22 cellular contexts compared by ENCODE assay signal in genomic region chr18:52620926-52621439, GRCh38.
A peak's percentile ranks its signal among the peaks of the same experiment; 100 is the strongest.
DNase-seq lines count a peak whose midpoint lies in the region; ATAC-seq, FAIRE-seq and TF ChIP-seq lines count a peak whose summit lies in the region.
"Had no signal": no experiment of that assay in that cellular context is flagged by ENCODE, and none has a peak within 500 bp of the region (broad histone marks: within the 10 kb centered on the region; RNA-seq: fewer than 3 reads in every experiment).

No MANE protein-coding gene starts in this region.

- no peak for TF ChIP-seq POLR2A in HepG2 (IDR thresholded peaks at IDR 0.05; ENCODE audit: insufficient read depth in 1 of 2, low read depth in 2 of 2, low read length in 2 of 2)
- no peak for TF ChIP-seq POLR2A in right lobe of liver (IDR thresholded peaks at IDR 0.05)
- no peak for TF ChIP-seq POLR2A in body of pancreas (IDR thresholded peaks at IDR 0.05)

- TF ChIP-seq CTCF in HepG2 (CRISPR knock-in tag; IDR thresholded peaks at IDR 0.05) (no peak), right lobe of liver (IDR thresholded peaks at IDR 0.05) (no peak), body of pancreas (IDR thresholded peaks at IDR 0.05) (no peak), pancreas (IDR thresholded peaks at IDR 0.05) (no peak)

- H3K27me3 ChIP-seq in HepG2 (ENCODE audit: control insufficient read depth in 1 of 2, insufficient read depth in 2 of 2, low read length in 2 of 2): no peaks in the 10 kb centered on the region
- no peaks in the 10 kb centered on the region for H3K27me3 ChIP-seq in right lobe of liver
- no peaks in the 10 kb centered on the region for H3K27me3 ChIP-seq in body of pancreas
- no peaks in the 10 kb centered on the region for H3K27me3 ChIP-seq in pancreas
- H3K27me3 ChIP-seq: BLaER1 treated with 17β-estradiol and CSF1 and Interleukin-3, amounts not matched to agents 10 nM and 100 nM had no signal

- intact Hi-C loops in HepG2 (cut with micrococcal nuclease; ENCODE audit: unreplicated experiment): no loop called here
- intact Hi-C loops in right lobe of liver (cut with DNase I): no loop called here
- intact Hi-C loops in body of pancreas (cut with DNase I): no loop called here
- intact Hi-C loops in pancreas (cut with DNase I): no loop called here

- H3K9me3 ChIP-seq in HepG2 (ENCODE audit: low read length) (no peaks in the 10 kb centered on the region), right lobe of liver (no peaks in the 10 kb centered on the region), body of pancreas (no peaks in the 10 kb centered on the region), pancreas (no peaks in the 10 kb centered on the region)
- H3K9me3 ChIP-seq: A549; BLaER1 treated with 17β-estradiol and CSF1 and Interleukin-3, amounts not matched to agents 10 nM and 100 nM; Caco-2 had no signal

- H2AFZ ChIP-seq in HepG2 (ENCODE audit: low read length): no peak overlapping the region

- FAIRE-seq in HepG2 (lab: Jason Lieb, UNC) (no peak), pancreas (lab: Jason Lieb, UNC) (no peak)
- FAIRE-seq: A549, G401.6, GM12891, GM19239 had no signal

- 0% methylated on average over 3 of the region's 3 CpGs for WGBS in HepG2 (ENCODE audit: low lambda C conversion rate)
- WGBS in right lobe of liver (ENCODE audit: insufficient coverage, low coverage, low lambda C conversion rate, missing lambda C conversion rate): 28% methylated on average over 2 of the region's 3 CpGs
- 27 to 41% methylated on average over 3 of the region's 3 CpGs for WGBS in body of pancreas, 2 donors
- 37 to 43% methylated on average over 3 of the region's 3 CpGs for WGBS in pancreas, 2 donors

- TF ChIP-seq EP300 in HepG2 (IDR thresholded peaks at IDR 0.05; ENCODE audit: low read depth in 2 of 2, low read length in 2 of 2) (no peak), HepG2 (CRISPR knock-in tag; IDR thresholded peaks at IDR 0.05; ENCODE audit: borderline replicate concordance) (no peak)

- H3K36me3 ChIP-seq in HepG2 (replicated peaks in 1 of 2; ENCODE audit: control insufficient read depth in 1 of 2, insufficient read depth in 2 of 2, low read length in 2 of 2): no peaks in the 10 kb centered on the region
- no peaks in the 10 kb centered on the region for H3K36me3 ChIP-seq in right lobe of liver
- no peaks in the 10 kb centered on the region for H3K36me3 ChIP-seq in body of pancreas (replicated peaks in 1 of 2; ENCODE audit: insufficient read depth in 1 of 2, low read depth in 2 of 2)
- H3K36me3 ChIP-seq in pancreas: no peaks in the 10 kb centered on the region
- H3K36me3 ChIP-seq: BLaER1 treated with 17β-estradiol and CSF1 and Interleukin-3, amounts not matched to agents 10 nM and 100 nM had no signal

- POLR2A ChIA-PET in HepG2 (lab: Yijun Ruan, JAX): no interaction called here

- CTCF ChIA-PET in HepG2 (lab: Yijun Ruan, JAX; ENCODE audit: low intra/inter-chr PET ratio, low total read pairs): no interaction called here

- H3K4me1 ChIP-seq in HepG2 (ENCODE audit: insufficient read depth, low read length) (no peaks in the 10 kb centered on the region), right lobe of liver (no peaks in the 10 kb centered on the region), body of pancreas (no peaks in the 10 kb centered on the region), pancreas (no peaks in the 10 kb centered on the region)
- H3K4me1 ChIP-seq: A549; BLaER1 treated with 17β-estradiol and CSF1 and Interleukin-3, amounts not matched to agents 10 nM and 100 nM; Caco-2 had no signal

- H3K79me2 ChIP-seq in HepG2 (ENCODE audit: insufficient read depth, low read length): no peaks in the 10 kb centered on the region

- no peak for TF ChIP-seq RAD21 in HepG2 (CRISPR knock-in tag; IDR thresholded peaks at IDR 0.05)

- BruUV-seq in HepG2 (replicated peaks; lab: Mats Ljungman, UMichigan): no TSS peak

- H3K27ac ChIP-seq in HepG2 (ENCODE audit: extremely low read length, insufficient read depth, low read length) (no peak overlapping the region), right lobe of liver (no peak overlapping the region), body of pancreas (peak overlapping the region in 2 of 4 donors; percentile 29 to 58), pancreas (no peak overlapping the region)
- H3K27ac ChIP-seq: 22Rv1; A549; BLaER1 treated with 17β-estradiol and CSF1 and Interleukin-3, amounts not matched to agents 10 nM and 100 nM; C4-2B had no signal

- H3K9ac ChIP-seq in HepG2 (ENCODE audit: insufficient read depth, low read depth, low read length): no peak overlapping the region
- H3K9ac ChIP-seq: BLaER1 treated with 17β-estradiol and CSF1 and Interleukin-3, amounts not matched to agents 10 nM and 100 nM had no signal

- H4K20me1 ChIP-seq in HepG2 (ENCODE audit: insufficient read depth, low read length): no peaks in the 10 kb centered on the region
- H4K20me1 ChIP-seq: BLaER1 treated with 17β-estradiol and CSF1 and Interleukin-3, amounts not matched to agents 10 nM and 100 nM had no signal

- DNase-seq in NCI-H146 (lab: John Stamatoyannopoulos, UW): peak; percentile 42
- no peak for DNase-seq in NCI-H146 treated with DMSO at 0.1 percent for 48 hours (lab: John Stamatoyannopoulos, UW; ENCODE audit: unreplicated experiment)
- no peak for DNase-seq in HepG2 (ENCODE audit: low spot score)
- no peak for DNase-seq in right lobe of liver
- DNase-seq in body of pancreas: peak in 1 of 4 donors; percentile 2
- peak in 1 of 6 donors; percentile 22 for DNase-seq in pancreas
- DNase-seq: AML-193; Caco-2; Calu3; CD4-positive, alpha-beta T cell; CD8-positive, alpha-beta T cell; DMS79 treated with DMSO at 0.1 percent for 48 hours; GF-D8 had no signal

- in situ Hi-C loops in HepG2 (cut with HindIII; ENCODE audit: extremely low pct_ligation_motif_present, low pct_unique_long_range_greater_than_20kb): no loop called here

- H3K4me3 ChIP-seq in HepG2 (replicated peaks in 1 of 3; ENCODE audit: insufficient read depth in 1 of 3, low read depth in 2 of 3, low read length in 3 of 3): no peak overlapping the region
- H3K4me3 ChIP-seq in right lobe of liver: no peak overlapping the region
- no peak overlapping the region for H3K4me3 ChIP-seq in body of pancreas
- H3K4me3 ChIP-seq in pancreas: no peak overlapping the region
- H3K4me3 ChIP-seq: A549; BLaER1 treated with 17β-estradiol and CSF1 and Interleukin-3, amounts not matched to agents 10 nM and 100 nM had no signal

- H3K4me2 ChIP-seq in HepG2 (ENCODE audit: low read depth, low read length): no peak overlapping the region
- H3K4me2 ChIP-seq: A549; BLaER1 treated with 17β-estradiol and CSF1 and Interleukin-3, amounts not matched to agents 10 nM and 100 nM had no signal

- ATAC-seq in HepG2: peak; percentile 55
- ATAC-seq in right lobe of liver: no peak
- ATAC-seq in body of pancreas: peak; percentile 75
- peak in 3 of 4 donors; percentile 52 to 79 (median 60) for ATAC-seq in pancreas
- ATAC-seq in HG03280 (IDR thresholded peaks at IDR 0.05; ENCODE audit: unreplicated experiment): no peak
- no peak for ATAC-seq in GM21447 (IDR thresholded peaks at IDR 0.05; ENCODE audit: unreplicated experiment)
- ATAC-seq: A549; CD8-positive, alpha-beta T cell had no signal

TF ChIP-seq in HepG2, 621 proteins besides CTCF, POLR2A, EP300 and RAD21 (continues in another document):
- TF ChIP-seq UBTF (CRISPR knock-in tag; IDR thresholded peaks at IDR 0.05): no peak
- TF ChIP-seq TGIF2 (CRISPR knock-in tag; IDR thresholded peaks at IDR 0.05): no peak
- TF ChIP-seq ZNF44 (CRISPR knock-in tag; IDR thresholded peaks at IDR 0.05): no peak
- TF ChIP-seq RFX1 (IDR thresholded peaks at IDR 0.05): no peak
- TF ChIP-seq HOXA9 (CRISPR knock-in tag; IDR thresholded peaks at IDR 0.05; ENCODE audit: borderline replicate concordance): no peak
- no peak for TF ChIP-seq ZNF550 (CRISPR knock-in tag; IDR thresholded peaks at IDR 0.05; ENCODE audit: borderline replicate concordance)
- TF ChIP-seq MEIS2 (CRISPR knock-in tag; IDR thresholded peaks at IDR 0.05): no peak
- no peak for TF ChIP-seq ZC3H13 (CRISPR knock-in tag; IDR thresholded peaks at IDR 0.05)
- no peak for TF ChIP-seq NFRKB (IDR thresholded peaks at IDR 0.05)
- no peak for TF ChIP-seq ZUFSP (CRISPR knock-in tag; IDR thresholded peaks at IDR 0.05; ENCODE audit: borderline replicate concordance)
- no peak for TF ChIP-seq KLF6 (CRISPR knock-in tag; IDR thresholded peaks at IDR 0.05)
- TF ChIP-seq KDM3A (CRISPR knock-in tag; IDR thresholded peaks at IDR 0.05; ENCODE audit: low read depth): no peak
- TF ChIP-seq KMT2A (CRISPR knock-in tag; IDR thresholded peaks at IDR 0.05): no peak
- TF ChIP-seq MAFK (conservative IDR thresholded peaks at IDR 0.05 in 1 of 2, IDR thresholded peaks at IDR 0.05 in 1 of 2; ENCODE audit: low read length in 2 of 2): no peak
- no peak for TF ChIP-seq JDP2 (CRISPR knock-in tag; IDR thresholded peaks at IDR 0.05; ENCODE audit: borderline replicate concordance)
- TF ChIP-seq ZNF282 (IDR thresholded peaks at IDR 0.05; ENCODE audit: partially characterized antibody): no peak

Comparison
In these comparisons a context has a peak if more than half of its experiments do, and no peak if none do; other contexts are left out.
1. ATAC-seq: peak in HepG2 (single experiment), body of pancreas (single experiment) and pancreas (3 of 4); none in right lobe of liver (0 of 4), HG03280 (single experiment) and GM21447 (single experiment).